In the genomic region with DNA sequence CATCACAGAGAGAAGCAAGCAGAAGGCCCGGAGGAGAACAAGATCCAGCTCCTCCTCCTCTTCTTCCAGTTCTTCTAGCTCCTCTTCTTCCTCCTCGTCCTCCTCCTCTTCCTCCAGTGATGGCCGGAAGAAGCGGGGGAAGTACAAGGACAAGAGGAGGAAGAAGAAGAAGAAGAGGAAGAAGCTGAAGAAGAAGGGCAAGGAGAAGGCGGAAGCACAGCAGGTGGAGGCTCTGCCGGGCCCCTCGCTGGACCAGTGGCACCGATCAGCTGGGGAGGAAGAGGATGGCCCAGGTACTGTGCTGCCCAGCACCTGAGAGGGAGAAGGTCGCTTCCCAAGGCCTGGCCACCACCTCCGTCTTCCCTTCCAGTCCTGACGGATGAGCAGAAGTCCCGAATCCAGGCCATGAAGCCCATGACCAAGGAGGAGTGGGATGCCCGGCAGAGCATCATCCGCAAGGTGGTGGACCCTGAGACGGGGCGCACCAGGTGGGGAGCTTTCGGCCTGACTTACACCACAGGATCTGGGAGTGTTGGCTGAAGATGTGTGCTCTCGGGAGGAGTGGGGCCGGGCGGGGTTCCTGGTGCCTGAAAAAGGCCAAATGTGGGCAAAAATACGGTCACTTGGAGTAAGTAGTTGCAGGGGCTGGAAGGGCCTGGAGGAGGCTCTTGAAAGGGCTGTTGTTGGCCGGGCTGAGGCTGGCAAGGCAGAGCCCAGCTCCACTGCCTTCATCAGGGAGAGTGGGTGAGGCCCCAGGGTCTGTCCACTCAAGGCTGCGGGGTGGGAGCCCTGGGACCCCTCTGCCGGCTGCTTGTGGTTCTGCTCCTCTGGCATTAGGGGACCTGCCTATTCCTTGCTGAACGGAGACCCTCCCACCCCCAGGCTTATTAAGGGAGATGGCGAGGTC, we compare ENCODE assay signal across 8 cellular contexts. TPM values are rescaled to one million over a fixed set of nuclear protein-coding genes. Genes with fewer than 3 reads are reported as not detected.
A peak's percentile ranks its signal among the peaks of the same experiment; 100 is the strongest.
DNase-seq lines count a peak whose midpoint lies in the region; ATAC-seq and TF ChIP-seq lines count a peak whose summit lies in the region.

No MANE protein-coding gene starts in this region.

- ATAC-seq in HG03139 (IDR thresholded peaks at IDR 0.05; ENCODE audit: unreplicated experiment) (no peak), HG02798 (IDR thresholded peaks at IDR 0.05; ENCODE audit: poor library complexity, unreplicated experiment) (no peak)

- H3K27me3 ChIP-seq in DOHH2 (ENCODE audit: control insufficient read depth, low read length) (no peaks in the 10 kb centered on the region), OCI-LY3 (ENCODE audit: low read depth, low read length) (no peaks in the 10 kb centered on the region), endocrine pancreas (ENCODE audit: control insufficient read depth, insufficient read depth, low read length) (no peaks in the 10 kb centered on the region), osteoblast (ENCODE audit: insufficient read depth, low read length) (no peaks in the 10 kb centered on the region)

- peak overlapping the region; percentile 72 for H3K27ac ChIP-seq in DOHH2 (ENCODE audit: low read depth, low read length)
- no peak overlapping the region; the same call in 1 of the 2 replicates for H3K27ac ChIP-seq in OCI-LY3 (ENCODE audit: low read length)
- peak overlapping the region; percentile 41 for H3K27ac ChIP-seq in osteoblast (ENCODE audit: low read depth, low read length)

- peaks cover 7% of the 10 kb centered on the region; the same call in 1 of the 2 replicates for H3F3A ChIP-seq in DOHH2 (ENCODE audit: control insufficient read depth, insufficient read depth)

- H3K79me2 ChIP-seq in DOHH2 (ENCODE audit: control insufficient read depth, low read length) (peaks cover 61% of the 10 kb centered on the region), OCI-LY3 (ENCODE audit: low read length) (peaks cover 26% of the 10 kb centered on the region), osteoblast (ENCODE audit: insufficient read depth, low read length) (peaks cover 63% of the 10 kb centered on the region)

- peaks cover 62% of the 10 kb centered on the region for H3K36me3 ChIP-seq in DOHH2 (ENCODE audit: control insufficient read depth, low read length)
- peaks cover 15% of the 10 kb centered on the region for H3K36me3 ChIP-seq in OCI-LY3 (replicated peaks; ENCODE audit: low read depth, low read length)
- H3K36me3 ChIP-seq in endocrine pancreas (ENCODE audit: control insufficient read depth, insufficient read depth, low read length): peaks cover 1% of the 10 kb centered on the region
- peaks cover 19% of the 10 kb centered on the region for H3K36me3 ChIP-seq in osteoblast (ENCODE audit: insufficient read depth, low read length)

- no peak for TF ChIP-seq CTCF in DOHH2 (IDR thresholded peaks at IDR 0.05; ENCODE audit: low read depth, low read length, poor library complexity, severe bottlenecking)
- TF ChIP-seq CTCF in OCI-LY3 (IDR thresholded peaks at IDR 0.05; ENCODE audit: low read depth, low read length): no peak
- no peak for TF ChIP-seq CTCF in osteoblast (IDR thresholded peaks at IDR 0.05; ENCODE audit: extremely low read depth, low read depth, low read length)

- H4K20me1 ChIP-seq in DOHH2 (ENCODE audit: control insufficient read depth, insufficient read depth, low read depth, low read length) (peaks cover 9% of the 10 kb centered on the region; the same call in 1 of the 2 replicates), OCI-LY3 (ENCODE audit: insufficient read depth, low read length) (peaks cover 21% of the 10 kb centered on the region), osteoblast (ENCODE audit: insufficient read depth, low read length) (peaks cover 12% of the 10 kb centered on the region)

- H3K4me1 ChIP-seq in DOHH2 (ENCODE audit: control insufficient read depth, low read length): peaks cover 40% of the 10 kb centered on the region
- peaks cover 18% of the 10 kb centered on the region for H3K4me1 ChIP-seq in OCI-LY3 (ENCODE audit: low read length)
- H3K4me1 ChIP-seq in endocrine pancreas (ENCODE audit: control insufficient read depth, insufficient read depth, low read length): no peaks in the 10 kb centered on the region
- peaks cover 45% of the 10 kb centered on the region for H3K4me1 ChIP-seq in osteoblast (ENCODE audit: insufficient read depth, low read length)

- no peaks in the 10 kb centered on the region for H3K9me2 ChIP-seq in DOHH2 (replicated peaks; ENCODE audit: control insufficient read depth, low read length)

- H3K9me3 ChIP-seq in DOHH2 (ENCODE audit: control insufficient read depth, insufficient read depth, low read length): no peaks in the 10 kb centered on the region
- no peaks in the 10 kb centered on the region for H3K9me3 ChIP-seq in OCI-LY3 (ENCODE audit: insufficient read depth, low read length)
- no peaks in the 10 kb centered on the region for H3K9me3 ChIP-seq in endocrine pancreas (ENCODE audit: control insufficient read depth, low read length)
- no peaks in the 10 kb centered on the region for H3K9me3 ChIP-seq in osteoblast (ENCODE audit: low read depth, low read length)

- H3K9ac ChIP-seq in OCI-LY3 (ENCODE audit: low read length): peak overlapping the region; percentile 89
- H3K9ac ChIP-seq in endocrine pancreas (ENCODE audit: control insufficient read depth, insufficient read depth, low read length): peak overlapping the region; percentile 67

- H3K4me3 ChIP-seq in DOHH2 (ENCODE audit: low read length): peak overlapping the region; percentile 94
- peak overlapping the region; percentile 96 for H3K4me3 ChIP-seq in OCI-LY3 (ENCODE audit: low read length)
- H3K4me3 ChIP-seq in endocrine pancreas (ENCODE audit: control insufficient read depth, insufficient read depth, low read length): peak overlapping the region; percentile 37
- H3K4me3 ChIP-seq in osteoblast (ENCODE audit: insufficient read depth, low read length): peak overlapping the region; percentile 86

- peak overlapping the region; percentile 83 for H3K4me2 ChIP-seq in DOHH2 (ENCODE audit: low read length)
- peak overlapping the region; percentile 94 for H3K4me2 ChIP-seq in OCI-LY3 (ENCODE audit: low read length)
- H3K4me2 ChIP-seq in osteoblast (ENCODE audit: insufficient read depth, low read length): peak overlapping the region; percentile 95

- peak; percentile 91 for DNase-seq in osteoblast (ENCODE audit: insufficient read length, low spot score, missing footprints)
- DNase-seq in AG20443 (ENCODE audit: low spot score): no peak
- no peak for DNase-seq in NCI-H524 (lab: John Stamatoyannopoulos, UW)

- H2AFZ ChIP-seq in OCI-LY3 (ENCODE audit: low read depth, low read length) (no peak overlapping the region), osteoblast (ENCODE audit: low read length) (no peak overlapping the region)

RNA-seq across cellular contexts. Expression of a gene that starts 1.4 kb away (rescaled TPM):
- total RNA-seq in osteoblast: 117 and 118 TPM in 2 replicates

RNA-seq across cellular contexts. Expression of a gene that starts 6.8 kb away (rescaled TPM):
- 6.5 and 8.3 TPM in 2 replicates for total RNA-seq in osteoblast

RNA-seq across cellular contexts. Expression of a gene that starts 15.6 kb away (rescaled TPM):
- total RNA-seq in osteoblast: 11.9 and 13.0 TPM in 2 replicates

Comparison
In these comparisons a context has a peak if more than half of its experiments do, and no peak if none do; other contexts are left out.
1. H3K4me3 ChIP-seq: peak in every context shown above with its lines; median percentile 96 in OCI-LY3; 94 in DOHH2; 86 in osteoblast; 37 in endocrine pancreas.